12 cellular contexts compared by ENCODE assay signal in the genomic region with DNA sequence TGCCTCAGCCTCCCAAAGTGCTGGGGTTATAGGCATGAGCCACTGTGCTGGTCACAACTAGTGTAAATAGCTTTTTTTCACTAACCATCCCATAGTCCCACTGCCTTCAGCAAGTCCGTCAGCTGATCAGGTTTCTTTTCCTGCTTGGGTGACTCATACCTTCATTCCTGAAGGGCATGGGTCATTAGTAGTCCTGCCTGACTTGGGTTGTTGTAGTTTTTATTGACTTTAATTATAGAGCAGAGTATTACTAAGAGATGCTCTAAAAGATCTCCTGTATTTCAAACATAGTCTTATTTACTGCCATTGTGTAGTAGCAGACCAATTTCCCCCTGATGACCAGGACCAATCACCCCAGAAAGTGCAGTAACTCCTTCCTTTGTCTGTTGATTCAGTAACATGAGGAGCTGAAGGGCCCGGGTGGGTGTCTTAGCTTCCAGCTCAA. TPM values are rescaled to one million over a fixed set of nuclear protein-coding genes. Genes with fewer than 3 reads are reported as not detected.
A peak's percentile ranks its signal among the peaks of the same experiment; 100 is the strongest.
DNase-seq lines count a peak whose midpoint lies in the region; ATAC-seq and TF ChIP-seq lines count a peak whose summit lies in the region.
"Had no signal": no experiment of that assay in that cellular context is flagged by ENCODE, and none has a peak within 500 bp of the region (broad histone marks: within the 10 kb centered on the region; RNA-seq: fewer than 3 reads in every experiment).

No MANE protein-coding gene starts in this region.

- H3K4me1 Mint-ChIP-seq in MCF 10A (ENCODE audit: insufficient read depth, unreplicated experiment) = peaks cover 7% of the 10 kb centered on the region
- H3K4me1 Mint-ChIP-seq: nephron had no signal

- H3K4me3 ChIP-seq in IMR-90 (ENCODE audit: insufficient read depth, low read depth, low read length) (no peak overlapping the region), spleen (no peak overlapping the region)

- no peak overlapping the region for H3K4ac ChIP-seq in IMR-90 (ENCODE audit: low read depth, low read length)

- no peak overlapping the region for H3K18ac ChIP-seq in IMR-90 (ENCODE audit: low read depth, low read length)

- no peak overlapping the region; the same call in 1 of the 2 replicates for H2AK5ac ChIP-seq in IMR-90 (ENCODE audit: low read depth, low read length)

- H3K36me3 ChIP-seq in IMR-90 (ENCODE audit: control insufficient read depth, insufficient read depth, low read length) (no peaks in the 10 kb centered on the region), spleen (no peaks in the 10 kb centered on the region)

- TF ChIP-seq POLR2A in IMR-90 (IDR thresholded peaks at IDR 0.05; ENCODE audit: low read depth, low read length) = no peak
- TF ChIP-seq POLR2A in spleen (IDR thresholded peaks at IDR 0.05) = no peak

- peaks cover 66% of the 10 kb centered on the region for H3K27me3 Mint-ChIP-seq in MCF 10A (ENCODE audit: insufficient read depth, unreplicated experiment)
- H3K27me3 Mint-ChIP-seq: T-helper 17 cell had no signal

- ATAC-seq in IMR-90 (ENCODE audit: low read depth) (peak; percentile 98), left colon (peak; percentile 99), HG03175 (IDR thresholded peaks at IDR 0.05; ENCODE audit: unreplicated experiment) (no peak)
- ATAC-seq: activated T-cell treated with anti-CD3 and anti-CD28 coated beads, Interleukin-2, amount 50 U/mL, for 4 hours; T-helper 17 cell had no signal

- no peaks in the 10 kb centered on the region for H3K36me3 Mint-ChIP-seq in MCF 10A (ENCODE audit: insufficient read depth, unreplicated experiment)

- dilution Hi-C loops in IMR-90 (cut with HindIII; ENCODE audit: low sequenced_read_pairs, unreplicated experiment) = no loop called here

- H3K9me1 ChIP-seq in IMR-90 (ENCODE audit: insufficient read depth, low read length) = no peaks in the 10 kb centered on the region

- no peak for TF ChIP-seq RAD21 in IMR-90 (IDR thresholded peaks at IDR 0.05; ENCODE audit: low read length)

- no peak overlapping the region for H3K56ac ChIP-seq in IMR-90 (ENCODE audit: extremely low read depth, insufficient read depth, low read length)

- no peak overlapping the region for H2BK20ac ChIP-seq in IMR-90 (ENCODE audit: low read depth, low read length)

- H2BK15ac ChIP-seq in IMR-90 (ENCODE audit: low read depth, low read length) = no peak overlapping the region

- no peak overlapping the region for H2BK5ac ChIP-seq in IMR-90 (ENCODE audit: low read depth, low read length, poor library complexity, severe bottlenecking)

- CTCF ChIA-PET in IMR-90 (lab: Yijun Ruan, JAX) (no interaction called here), MCF 10A (lab: Yijun Ruan, JAX) (interaction anchor here (1.2 kb wide), 1 partner anchor 48 kb away, joined by 4 read pairs; no protein-coding TSS in a partner anchor)

- TF ChIP-seq CTCF in IMR-90 (conservative IDR thresholded peaks at IDR 0.05; ENCODE audit: low read depth, low read length) (no peak), MCF 10A (IDR thresholded peaks at IDR 0.05; ENCODE audit: unreplicated experiment) (no peak), spleen (IDR thresholded peaks at IDR 0.05 in 8 of 11, conservative IDR thresholded peaks at IDR 0.05 in 3 of 11) (no peak)

- no peak overlapping the region for H3K27ac Mint-ChIP-seq in MCF 10A (ENCODE audit: low read depth, unreplicated experiment)
- H3K27ac Mint-ChIP-seq: nephron, T-helper 17 cell had no signal

- H3K9me3 ChIP-seq in IMR-90 (ENCODE audit: control insufficient read depth, insufficient read depth, low read length) = no peaks in the 10 kb centered on the region
- peaks cover 0 to 26% (median 17%) of the 10 kb centered on the region in 8 donors for H3K9me3 ChIP-seq in spleen

- no peak overlapping the region for H3K4me3 Mint-ChIP-seq in MCF 10A (ENCODE audit: unreplicated experiment)
- H3K4me3 Mint-ChIP-seq: activated T-cell treated with anti-CD3 and anti-CD28 coated beads, Interleukin-2, amount 50 U/mL, for 4 hours; nephron; T-helper 17 cell had no signal

- H2AK9ac ChIP-seq in IMR-90 (replicated peaks; ENCODE audit: low read depth, low read length, poor library complexity) = no peak overlapping the region

- H3K4me1 ChIP-seq in IMR-90 (ENCODE audit: control insufficient read depth, insufficient read depth, low read length) (0 out of 2 replicates have a peak, but pooled peaks cover 2% of the 10 kb centered on the region), spleen (no peaks in the 10 kb centered on the region)

- H3K4me2 ChIP-seq in IMR-90 (ENCODE audit: low read depth, low read length) = no peak overlapping the region

- no peak overlapping the region for H4K5ac ChIP-seq in IMR-90 (ENCODE audit: low read depth, low read length)

- in situ Hi-C loops in IMR-90 (cut with MboI; ENCODE audit: low sequenced_read_pairs) = no loop called here

- H3K27ac ChIP-seq in IMR-90 (ENCODE audit: insufficient read depth, low read length) = no peak overlapping the region
- no peak overlapping the region for H3K27ac ChIP-seq in spleen
- H3K27ac ChIP-seq: C4-2B had no signal

- H4K8ac ChIP-seq in IMR-90 (ENCODE audit: low read depth in 2 of 2, low read length in 2 of 2) = no peak overlapping the region

- peaks cover 24% of the 10 kb centered on the region for H3K9me3 Mint-ChIP-seq in MCF 10A (ENCODE audit: unreplicated experiment)

- H3K14ac ChIP-seq in IMR-90 (replicated peaks; ENCODE audit: low read depth, low read length) = no peak overlapping the region

- no peak overlapping the region for H3K9ac ChIP-seq in IMR-90 (ENCODE audit: low read depth, low read length)

- H4K20me1 ChIP-seq in IMR-90 (ENCODE audit: insufficient read depth, low read length) = no peaks in the 10 kb centered on the region

- H2BK120ac ChIP-seq in IMR-90 (ENCODE audit: low read depth, low read length) = no peak overlapping the region

- no peak overlapping the region for H4K91ac ChIP-seq in IMR-90 (ENCODE audit: insufficient read depth, low read depth, low read length)

- BruUV-seq in IMR-90 (replicated peaks; lab: Mats Ljungman, UMichigan) (no TSS peak), MCF 10A (replicated peaks; lab: Mats Ljungman, UMichigan) (no TSS peak)

- H3K23ac ChIP-seq in IMR-90 (ENCODE audit: low read depth, low read length) = no peak overlapping the region

- no CpG with 5 or more reads among the region's 2 CpGs for whole genome bisulfite sequencing in IMR-90 (ENCODE audit: extremely low coverage in 2 of 2, insufficient read length in 1 of 2), 2 experiments
- 62 to 80% (median 78%) methylated on average over 2 of the region's 2 CpGs for WGBS in spleen, 5 donors

- DNase-seq in AG08396 (ENCODE audit: low spot score) (peak; percentile 73), IMR-90 (peak; percentile 84), MCF 10A (ENCODE audit: unreplicated experiment) (peak; percentile 77), left colon (no peak), NCI-H2171 (lab: John Stamatoyannopoulos, UW) (no peak), spleen (no peak), posterior vena cava (ENCODE audit: low spot score) (no peak)
- DNase-seq: activated T-cell treated with anti-CD3 and anti-CD28 coated beads, Interleukin-2, amount 50 U/mL, for 4 hours; T-helper 17 cell had no signal

- POLR2A ChIA-PET in IMR-90 (lab: Charles Lee; ENCODE audit: unreplicated experiment) (no interaction called here), MCF 10A (lab: Yijun Ruan, JAX) (interaction anchor here (0.6 to 1.5 kb wide), 3 partner anchors 27 to 120 kb away, joined by 3 to 5 read pairs (median 4); no protein-coding TSS in a partner anchor)

- H2AFZ ChIP-seq in IMR-90 (replicated peaks; ENCODE audit: low read length, poor library complexity) = no peak overlapping the region

- intact Hi-C loops in IMR-90 (cut with micrococcal nuclease) = no loop called here
- intact Hi-C loops in MCF 10A (cut with micrococcal nuclease) = no loop called here
- intact Hi-C loops in left colon (cut with DNase I, micrococcal nuclease) = no loop called here
- intact Hi-C loops in spleen (cut with DNase I; ENCODE audit: low total_unique reads) = no loop called here
- intact Hi-C loops in posterior vena cava (cut with DNase I) = no loop called here

- no peaks in the 10 kb centered on the region for H3K79me1 ChIP-seq in IMR-90 (ENCODE audit: low read depth in 1 of 2, low read length in 2 of 2)

- H3K27me3 ChIP-seq in IMR-90 (ENCODE audit: control insufficient read depth, insufficient read depth, low read length) (peaks cover 7% of the 10 kb centered on the region), spleen (replicated peaks in 1 of 7) (peaks cover 0 to 10% (median 0%) of the 10 kb centered on the region in 7 donors)

TF ChIP-seq in IMR-90, 13 proteins besides CTCF, POLR2A, EP300 and RAD21:
- peak; percentile 67 for TF ChIP-seq FOS (IDR thresholded peaks at IDR 0.05; ENCODE audit: low read depth, low read length)
- TF ChIP-seq NFE2L2 (IDR thresholded peaks at IDR 0.05; ENCODE audit: low read depth, low read length) = no peak
- TF ChIP-seq, protein P1, sequence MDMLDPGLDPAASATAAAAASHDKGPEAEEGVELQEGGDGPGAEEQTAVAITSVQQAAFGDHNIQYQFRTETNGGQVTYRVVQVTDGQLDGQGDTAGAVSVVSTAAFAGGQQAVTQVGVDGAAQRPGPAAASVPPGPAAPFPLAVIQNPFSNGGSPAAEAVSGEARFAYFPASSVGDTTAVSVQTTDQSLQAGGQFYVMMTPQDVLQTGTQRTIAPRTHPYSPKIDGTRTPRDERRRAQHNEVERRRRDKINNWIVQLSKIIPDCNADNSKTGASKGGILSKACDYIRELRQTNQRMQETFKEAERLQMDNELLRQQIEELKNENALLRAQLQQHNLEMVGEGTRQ (IDR thresholded peaks at IDR 0.05; ENCODE audit: low read depth, low read length) = peak; percentile 65

RNA-seq across cellular contexts. Expression of a gene that starts 25.8 kb away (rescaled TPM):
- 8.8 and 10.6 TPM in 2 replicates for total RNA-seq in IMR-90 (2012; rRNA removed)
- polyA plus RNA-seq in IMR-90 (2012; rRNA removed) = 87.3 and 104 TPM in 2 replicates
- 134 and 162 TPM in 2 replicates for polyA plus RNA-seq in IMR-90 (2012; cell fraction: cytosol; rRNA removed)
- 81.8 and 115 TPM in 2 replicates for polyA plus RNA-seq in IMR-90 (2012; cell fraction: nucleus; rRNA removed; ENCODE audit: low replicate concordance)
- total RNA-seq in MCF 10A (2022) = 151 and 228 TPM in 2 replicates
- total RNA-seq in left colon = 1,000 to 10,000 TPM; 1,163 to 1,296 TPM
- total RNA-seq in spleen = 1,000 to 10,000 TPM in 5 of 7 donors, 100 to 1,000 TPM in 2; 484 to 2,036 (median 1,738) TPM
- polyA plus RNA-seq in spleen = 100 to 1,000 TPM; 368 to 960 (median 400) TPM
- total RNA-seq in posterior vena cava = 100 to 1,000 TPM; 410 to 411 TPM

Comparison
In these comparisons a context has a peak if more than half of its experiments do, and no peak if none do; other contexts are left out.
1. DNase-seq: peak in AG08396 (single experiment), IMR-90 (single experiment) and MCF 10A (single experiment); none in left colon (0 of 2), NCI-H2171 (single experiment), spleen (single experiment) and posterior vena cava (single experiment).
2. RNA of a gene that starts 25.8 kb away (total RNA-seq): 484 to 2,036 TPM in spleen, 1,163 to 1,296 TPM in left colon, 410 to 411 TPM in posterior vena cava and 151 to 228 TPM in MCF 10A; 8.8 to 10.6 TPM in IMR-90; every median in the first group is over 10 times any median in the second.